Comparison of ENCODE assay signal across 35 cellular contexts in the genomic region with DNA sequence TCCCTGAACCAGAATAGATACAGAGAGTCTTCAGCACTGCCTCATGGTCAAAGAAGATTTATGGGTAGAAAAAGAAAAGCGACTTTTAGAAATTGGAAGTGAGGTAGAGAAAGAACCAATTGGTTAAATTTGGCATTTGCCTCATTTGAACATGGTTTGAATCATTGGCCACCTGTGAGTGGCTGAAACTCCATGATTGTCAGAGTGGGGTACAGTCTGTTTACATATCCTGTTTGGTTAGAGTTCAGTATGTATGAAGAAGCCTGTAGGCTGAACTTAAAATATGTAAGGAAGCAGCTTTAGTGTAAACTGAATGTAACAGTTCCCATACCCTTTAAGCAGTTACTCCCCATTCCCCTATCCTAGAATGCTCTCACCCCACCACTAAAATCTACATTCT.
"Had no signal": no experiment of that assay in that cellular context is flagged by ENCODE, and none has a peak within 500 bp of the region (broad histone marks: within the 10 kb centered on the region; RNA-seq: fewer than 3 reads in every experiment).

No MANE protein-coding gene starts in this region.

- DNase-seq: Kasumi-1, MG63, MM.1S, MV-4-11, NCI-H1048, NCI-H1092, NCI-H1092 treated with DMSO at 0.1 percent for 48 hours, NCI-H1105, NCI-H1105 treated with DMSO at 0.1 percent for 48 hours, NCI-H1417, NCI-H1417 treated with DMSO at 0.1 percent for 48 hours, NCI-H1436, NCI-H1436 treated with DMSO at 0.1 percent for 48 hours, NCI-H146, NCI-H1694, NCI-H1694 treated with DMSO at 0.1 percent for 48 hours, NCI-H187, NCI-H187 treated with DMSO at 0.1 percent for 48 hours, NCI-H1930, NCI-H2029, NCI-H2029 treated with DMSO at 0.1 percent for 48 hours, NCI-H2081, NCI-H2081 treated with DMSO at 0.1 percent for 48 hours, NCI-H2107, NCI-H2171 treated with DMSO at 0.1 percent for 48 hours, NCI-H2227 treated with DMSO at 0.1 percent for 48 hours, NCI-H226, NCI-H345, NCI-H446, NCI-H446 treated with DMSO at 0.1 percent for 48 hours, NCI-H510A, NCI-H510A treated with DMSO at 0.1 percent for 48 hours, NCI-H524, NCI-H524 treated with DMSO at 0.1 percent for 48 hours, NCI-H526 had no signal

- H3K4me3 ChIP-seq: MG63 had no signal

- H3K9me3 ChIP-seq: MG63 had no signal

- H3K36me3 ChIP-seq: MG63 had no signal

- H3K27me3 ChIP-seq: MG63 had no signal
